Comparison of ENCODE assay signal across 1 cellular context in the genomic region with DNA sequence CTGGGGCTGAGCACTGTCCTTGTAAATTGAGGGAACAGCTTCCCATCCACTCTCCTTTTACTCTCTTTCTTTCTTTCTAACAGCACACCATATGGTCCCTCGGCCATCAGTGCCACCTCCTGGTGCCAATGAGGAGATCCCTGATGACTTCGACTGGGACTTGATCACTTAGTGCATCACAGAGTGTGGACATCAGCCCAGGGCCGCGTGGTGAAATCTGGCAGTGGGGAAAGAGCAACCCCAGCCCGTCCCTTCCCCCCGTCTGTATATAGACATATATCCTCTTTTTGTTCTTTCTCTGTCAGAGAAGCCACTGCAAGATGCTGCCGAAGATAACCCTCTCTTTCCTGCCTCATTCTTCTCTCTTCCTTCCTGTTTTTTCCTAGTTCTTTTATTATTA.
TF ChIP-seq lines count a peak whose summit lies in the region.

No MANE protein-coding gene starts in this region.

TF ChIP-seq in WTC11, 78 proteins besides CTCF, POLR2A, EP300 and RAD21 (continued from another document):
- no peak for TF ChIP-seq PREB (CRISPR knock-in tag; IDR thresholded peaks at IDR 0.05; ENCODE audit: borderline replicate concordance)
